In the genomic region with DNA sequence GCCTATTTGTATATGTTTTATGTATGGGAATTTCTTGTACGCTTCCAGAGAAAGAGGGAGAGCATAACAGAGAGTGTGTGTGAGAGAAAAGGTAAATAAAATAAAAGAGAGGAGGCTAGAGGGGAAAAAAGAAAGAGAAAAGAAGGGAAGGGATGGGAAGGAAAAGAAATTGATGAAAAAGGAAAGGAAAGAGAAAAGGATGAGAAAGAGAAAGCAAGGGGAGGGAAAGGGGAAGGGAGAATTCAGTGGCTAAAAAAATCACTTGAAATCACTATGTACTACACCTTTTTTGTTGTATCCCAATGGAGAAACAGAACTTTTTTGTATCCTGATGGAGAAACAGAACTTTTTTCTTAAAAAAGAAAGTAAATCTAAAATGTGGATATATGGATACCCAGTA, we compare ENCODE assay signal across 28 cellular contexts.
"Had no signal": no experiment of that assay in that cellular context is flagged by ENCODE, and none has a peak within 500 bp of the region (broad histone marks: within the 10 kb centered on the region; RNA-seq: fewer than 3 reads in every experiment).

No MANE protein-coding gene starts in this region.

- H3K4me1 ChIP-seq: colonic mucosa, esophagus squamous epithelium, gastrocnemius medialis, lower lobe of right lung had no signal

- H3K36me3 ChIP-seq: colonic mucosa, esophagus squamous epithelium, gastrocnemius medialis, heart right ventricle, left lung, lower lobe of right lung had no signal

- H3K4me3 ChIP-seq: colonic mucosa, esophagus squamous epithelium, gastrocnemius medialis, heart right ventricle, left lung, lower lobe of right lung had no signal

- ATAC-seq: effector memory CD8-positive, alpha-beta T cell; esophagus mucosa; gastrocnemius medialis; heart right ventricle; left cardiac atrium; left lung; left ventricle myocardium superior; lower lobe of right lung; naive thymus-derived CD4-positive, alpha-beta T cell had no signal

- H3K9me3 Mint-ChIP-seq: dendritic cell treated with granulocyte-macrophage colony-stimulating factor and Interleukin-4, amounts not matched to agents 40 ng/mL and 50 ng/mL, for 4 days; effector memory CD8-positive, alpha-beta T cell; endodermal cell; memory B cell; naive thymus-derived CD4-positive, alpha-beta T cell had no signal

- H3K9me3 ChIP-seq: colonic mucosa, esophagus squamous epithelium, gastrocnemius medialis, heart right ventricle, left lung, lower lobe of right lung had no signal

- FAIRE-seq: endometrium, islet of Langerhans, keratinocyte had no signal

- H3K27ac Mint-ChIP-seq: dendritic cell treated with granulocyte-macrophage colony-stimulating factor and Interleukin-4, amounts not matched to agents 40 ng/mL and 50 ng/mL, for 4 days; effector memory CD8-positive, alpha-beta T cell; endodermal cell; memory B cell; naive thymus-derived CD4-positive, alpha-beta T cell had no signal

- H3K4me3 Mint-ChIP-seq: dendritic cell treated with granulocyte-macrophage colony-stimulating factor and Interleukin-4, amounts not matched to agents 40 ng/mL and 50 ng/mL, for 4 days; effector memory CD8-positive, alpha-beta T cell; endodermal cell; memory B cell; naive thymus-derived CD4-positive, alpha-beta T cell had no signal

- H3K36me3 Mint-ChIP-seq: memory B cell had no signal

- DNase-seq: colonic mucosa; cortex of kidney; effector CD8-positive, alpha-beta T cell; effector memory CD8-positive, alpha-beta T cell; endodermal cell; erythroblast; esophagus squamous epithelium; foreskin fibroblast; foreskin melanocyte; gastrocnemius medialis; glutamatergic neuron; head of caudate nucleus; heart right ventricle; hippocampal formation; left cardiac atrium; left lung; left ventricle myocardium superior; lower lobe of right lung; mesendoderm; midbrain; naive thymus-derived CD4-positive, alpha-beta T cell had no signal

- H3K27ac ChIP-seq: colonic mucosa, epithelial cell of prostate, esophagus squamous epithelium, gastrocnemius medialis, heart right ventricle, left lung, lower lobe of right lung had no signal

- H3K27me3 ChIP-seq: colonic mucosa, esophagus squamous epithelium, gastrocnemius medialis, heart right ventricle, left lung had no signal

- H3K27me3 Mint-ChIP-seq: dendritic cell treated with granulocyte-macrophage colony-stimulating factor and Interleukin-4, amounts not matched to agents 40 ng/mL and 50 ng/mL, for 4 days; memory B cell had no signal
